Comparison of ENCODE assay signal across 8 cellular contexts in the genomic region with DNA sequence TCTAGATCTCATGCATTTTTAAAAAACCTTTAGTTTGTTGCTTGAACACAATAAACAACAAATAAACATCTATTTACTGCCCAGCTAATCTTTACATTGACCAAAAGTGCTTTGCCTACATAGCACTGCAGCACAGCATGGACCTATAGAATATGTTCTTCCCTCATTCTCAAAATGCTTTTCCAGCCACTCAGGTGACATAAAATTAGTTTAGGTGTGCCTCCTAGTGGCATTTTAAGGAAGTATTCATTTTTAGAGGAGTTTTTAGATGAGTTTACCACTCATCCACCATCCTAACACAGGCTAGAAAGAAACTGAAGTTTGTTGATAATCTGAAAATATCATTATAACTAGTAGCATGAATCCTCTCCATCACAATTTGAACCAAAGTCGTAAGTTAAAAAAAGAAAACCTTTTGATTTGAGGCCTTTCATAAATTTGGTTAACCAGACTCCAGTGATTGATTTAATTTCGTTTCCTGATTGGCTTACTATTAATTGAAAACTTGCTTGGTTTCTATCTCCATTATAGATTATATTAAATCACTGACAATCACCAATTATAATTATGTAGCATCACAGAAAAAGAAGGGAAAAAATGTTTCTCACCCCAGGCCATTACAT. TPM values are rescaled to one million over a fixed set of nuclear protein-coding genes. Genes with fewer than 3 reads are reported as not detected.
DNase-seq lines count a peak whose midpoint lies in the region; ATAC-seq, FAIRE-seq and TF ChIP-seq lines count a peak whose summit lies in the region.

No MANE protein-coding gene starts in this region.

- H3K4me3 ChIP-seq in bronchial epithelial cell (ENCODE audit: low read depth, low read length) (no peak overlapping the region), osteoblast (ENCODE audit: insufficient read depth, low read length) (no peak overlapping the region)
- no peak overlapping the region for H3K4me3 ChIP-seq in effector memory CD4-positive, alpha-beta T cell (ENCODE audit: insufficient read depth, low read depth, low read length, poor library complexity, severe bottlenecking)

- H3K4me3 Mint-ChIP-seq in natural killer cell: no peak overlapping the region
- no peak overlapping the region for H3K4me3 Mint-ChIP-seq in natural killer cell treated with Interleukin-12 subunit alpha and Interleukin-12 subunit beta and Interleukin-15 and Interleukin-18, amount 100 ng/mL, for 72 hours
- H3K4me3 Mint-ChIP-seq in activated naive CD4-positive, alpha-beta T cell treated with anti-CD3 and anti-CD28 coated beads, Interleukin-2, amount 10 ng/mL, durations not matched to agents 7 days and 5 days: no peak overlapping the region

- TF ChIP-seq CTCF in natural killer cell (IDR thresholded peaks at IDR 0.05) (peak; percentile 74), bronchial epithelial cell (IDR thresholded peaks at IDR 0.05; ENCODE audit: insufficient read depth, low read length, severe bottlenecking) (peak; percentile 39), osteoblast (IDR thresholded peaks at IDR 0.05; ENCODE audit: extremely low read depth, low read depth, low read length) (peak; percentile 54)

- H3K4me1 ChIP-seq in osteoblast (ENCODE audit: insufficient read depth, low read length): no peaks in the 10 kb centered on the region
- no peaks in the 10 kb centered on the region for H3K4me1 ChIP-seq in effector memory CD4-positive, alpha-beta T cell (ENCODE audit: control insufficient read depth, insufficient read depth, low read length, poor library complexity, severe bottlenecking)

- CTCF ChIA-PET in activated naive CD4-positive, alpha-beta T cell treated with anti-CD3 and anti-CD28 coated beads, Interleukin-2, amount 10 ng/mL, durations not matched to agents 7 days and 5 days (lab: Charles Lee): interaction anchor here (0.6 to 4.4 kb wide), 16 partner anchors 9 to 669 kb away, joined by 3 to 52 read pairs (median 4); a partner anchor contains a TSS

- H3K27ac ChIP-seq in osteoblast (ENCODE audit: low read depth, low read length): no peak overlapping the region
- H3K27ac ChIP-seq in effector memory CD4-positive, alpha-beta T cell (ENCODE audit: insufficient read depth, low read length, poor library complexity, severe bottlenecking): no peak overlapping the region

- peak; percentile 44 to 66 (median 59) for ATAC-seq in natural killer cell
- no peak for ATAC-seq in natural killer cell treated with Interleukin-12 subunit alpha and Interleukin-12 subunit beta and Interleukin-15 and Interleukin-18, amount 100 ng/mL, for 72 hours

- no peak overlapping the region for H3K27ac Mint-ChIP-seq in natural killer cell
- H3K27ac Mint-ChIP-seq in natural killer cell treated with Interleukin-12 subunit alpha and Interleukin-12 subunit beta and Interleukin-15 and Interleukin-18, amount 100 ng/mL, for 72 hours: peak overlapping the region in 1 of 2 donors; percentile 34
- no peak overlapping the region for H3K27ac Mint-ChIP-seq in activated naive CD4-positive, alpha-beta T cell treated with anti-CD3 and anti-CD28 coated beads, Interleukin-2, amount 10 ng/mL, durations not matched to agents 7 days and 5 days

- H2AFZ ChIP-seq in osteoblast (ENCODE audit: low read length): no peak overlapping the region

- H3K9me3 ChIP-seq in osteoblast (ENCODE audit: low read depth, low read length): no peaks in the 10 kb centered on the region
- H3K9me3 ChIP-seq in effector memory CD4-positive, alpha-beta T cell (ENCODE audit: control insufficient read depth, low read length): no peaks in the 10 kb centered on the region

- DNase-seq in natural killer cell: no peak
- DNase-seq in natural killer cell treated with Interleukin-12 subunit alpha and Interleukin-12 subunit beta and Interleukin-15 and Interleukin-18, amount 100 ng/mL, for 72 hours (ENCODE audit: low spot score): no peak
- DNase-seq in NCI-H2196 (lab: John Stamatoyannopoulos, UW; ENCODE audit: unreplicated experiment): peak; percentile 61
- DNase-seq in bronchial epithelial cell (ENCODE audit: low read depth): peak; percentile 55
- peak; percentile 84 for DNase-seq in osteoblast (ENCODE audit: insufficient read length, low spot score, missing footprints)
- DNase-seq in effector memory CD4-positive, alpha-beta T cell: no peak
- no peak for DNase-seq in activated naive CD4-positive, alpha-beta T cell treated with anti-CD3 and anti-CD28 coated beads, Interleukin-2, amount 10 ng/mL, durations not matched to agents 7 days and 5 days
- DNase-seq in posterior vena cava (ENCODE audit: low spot score): no peak

- no peaks in the 10 kb centered on the region for H3K27me3 Mint-ChIP-seq in natural killer cell (ENCODE audit: low read depth in 2 of 2)
- no peaks in the 10 kb centered on the region for H3K27me3 Mint-ChIP-seq in natural killer cell treated with Interleukin-12 subunit alpha and Interleukin-12 subunit beta and Interleukin-15 and Interleukin-18, amount 100 ng/mL, for 72 hours
- H3K27me3 Mint-ChIP-seq in activated naive CD4-positive, alpha-beta T cell treated with anti-CD3 and anti-CD28 coated beads, Interleukin-2, amount 10 ng/mL, durations not matched to agents 7 days and 5 days: no peaks in the 10 kb centered on the region

- no peaks in the 10 kb centered on the region for H3K36me3 Mint-ChIP-seq in natural killer cell
- H3K36me3 Mint-ChIP-seq in natural killer cell treated with Interleukin-12 subunit alpha and Interleukin-12 subunit beta and Interleukin-15 and Interleukin-18, amount 100 ng/mL, for 72 hours: peaks cover 2% of the 10 kb centered on the region
- peaks cover 4% of the 10 kb centered on the region for H3K36me3 Mint-ChIP-seq in activated naive CD4-positive, alpha-beta T cell treated with anti-CD3 and anti-CD28 coated beads, Interleukin-2, amount 10 ng/mL, durations not matched to agents 7 days and 5 days

- no peaks in the 10 kb centered on the region for H4K20me1 ChIP-seq in osteoblast (ENCODE audit: insufficient read depth, low read length)

- intact Hi-C loops in natural killer cell (cut with micrococcal nuclease): loop anchor here (1.0 to 2.0 kb wide), 2 partner anchors 239 to 666 kb away; no protein-coding TSS in a partner anchor
- intact Hi-C loops in posterior vena cava (cut with DNase I): no loop called here

- H3K27me3 ChIP-seq in bronchial epithelial cell (ENCODE audit: control insufficient read depth, insufficient read depth, low read length) (no peaks in the 10 kb centered on the region), osteoblast (ENCODE audit: insufficient read depth, low read length) (no peaks in the 10 kb centered on the region)
- no peaks in the 10 kb centered on the region for H3K27me3 ChIP-seq in effector memory CD4-positive, alpha-beta T cell (replicated peaks; ENCODE audit: control insufficient read depth, insufficient read depth, low read length, poor library complexity, severe bottlenecking)

- H3K9me3 Mint-ChIP-seq in natural killer cell: no peaks in the 10 kb centered on the region
- H3K9me3 Mint-ChIP-seq in natural killer cell treated with Interleukin-12 subunit alpha and Interleukin-12 subunit beta and Interleukin-15 and Interleukin-18, amount 100 ng/mL, for 72 hours: no peaks in the 10 kb centered on the region
- no peaks in the 10 kb centered on the region for H3K9me3 Mint-ChIP-seq in activated naive CD4-positive, alpha-beta T cell treated with anti-CD3 and anti-CD28 coated beads, Interleukin-2, amount 10 ng/mL, durations not matched to agents 7 days and 5 days

- peaks cover 7 to 14% of the 10 kb centered on the region in 2 donors for H3K4me1 Mint-ChIP-seq in natural killer cell
- peaks cover 12 to 43% of the 10 kb centered on the region in 2 donors for H3K4me1 Mint-ChIP-seq in natural killer cell treated with Interleukin-12 subunit alpha and Interleukin-12 subunit beta and Interleukin-15 and Interleukin-18, amount 100 ng/mL, for 72 hours (ENCODE audit: low read depth in 2 of 2)
- H3K4me1 Mint-ChIP-seq in activated naive CD4-positive, alpha-beta T cell treated with anti-CD3 and anti-CD28 coated beads, Interleukin-2, amount 10 ng/mL, durations not matched to agents 7 days and 5 days: no peaks in the 10 kb centered on the region

- no peak for FAIRE-seq in bronchial epithelial cell (lab: Jason Lieb, UNC)

- no peaks in the 10 kb centered on the region for H3K79me2 ChIP-seq in osteoblast (ENCODE audit: insufficient read depth, low read length)

- no peaks in the 10 kb centered on the region for H3K36me3 ChIP-seq in bronchial epithelial cell (ENCODE audit: control insufficient read depth, insufficient read depth, low read length)
- H3K36me3 ChIP-seq in osteoblast (ENCODE audit: insufficient read depth, low read length): peaks cover 4% of the 10 kb centered on the region
- H3K36me3 ChIP-seq in effector memory CD4-positive, alpha-beta T cell (ENCODE audit: control insufficient read depth, insufficient read depth, low read length): no peaks in the 10 kb centered on the region

- H3K4me2 ChIP-seq in osteoblast (ENCODE audit: insufficient read depth, low read length): no peak overlapping the region

RNA-seq across cellular contexts. Expression of a gene that starts 12.6 kb away (rescaled TPM):
- total RNA-seq in natural killer cell (10 to 100 TPM; 14.7 to 17.8 (median 17.3) TPM), bronchial epithelial cell (22.9 and 28.3 TPM in 2 replicates), osteoblast (15.6 and 18.3 TPM in 2 replicates), posterior vena cava (10 to 100 TPM; 19.8 to 27.6 TPM)
- total RNA-seq in natural killer cell treated with Interleukin-12 subunit alpha and Interleukin-12 subunit beta and Interleukin-15 and Interleukin-18, amount 100 ng/mL, for 72 hours: 10 to 100 TPM; 30.7 to 47.4 TPM

RNA-seq across cellular contexts. Expression of a gene that starts 25.2 kb away (rescaled TPM):
- total RNA-seq in natural killer cell (1 to 10 TPM; 4.9 to 7.2 (median 6.0) TPM), bronchial epithelial cell (5.3 and 5.8 TPM in 2 replicates), osteoblast (0.72 and 1.5 TPM in 2 replicates), posterior vena cava (1 to 10 TPM; 3.1 to 3.5 TPM)
- total RNA-seq in natural killer cell treated with Interleukin-12 subunit alpha and Interleukin-12 subunit beta and Interleukin-15 and Interleukin-18, amount 100 ng/mL, for 72 hours: 100 to 1,000 TPM in 1 of 2 donors, 10 to 100 TPM in 1; 97.1 to 242 TPM

Comparison
In these comparisons a context has a peak if more than half of its experiments do, and no peak if none do; other contexts are left out.
1. ATAC-seq: peak in natural killer cell (3 of 3); none in natural killer cell treated with Interleukin-12 subunit alpha and Interleukin-12 subunit beta and Interleukin-15 and Interleukin-18, amount 100 ng/mL, for 72 hours (0 of 2).
2. RNA of a gene that starts 25.2 kb away (total RNA-seq): 97.1 to 242 TPM in natural killer cell treated with Interleukin-12 subunit alpha and Interleukin-12 subunit beta and Interleukin-15 and Interleukin-18, amount 100 ng/mL, for 72 hours; 4.9 to 7.2 TPM in natural killer cell, 5.3 to 5.8 TPM in bronchial epithelial cell, 3.1 to 3.5 TPM in posterior vena cava and 0.72 to 1.5 TPM in osteoblast; every median in the first group is over 10 times any median in the second.
3. DNase-seq: peak in NCI-H2196 (single experiment), bronchial epithelial cell (single experiment) and osteoblast (single experiment); none in natural killer cell (single experiment), natural killer cell treated with Interleukin-12 subunit alpha and Interleukin-12 subunit beta and Interleukin-15 and Interleukin-18, amount 100 ng/mL, for 72 hours (single experiment), effector memory CD4-positive, alpha-beta T cell (0 of 3), activated naive CD4-positive, alpha-beta T cell treated with anti-CD3 and anti-CD28 coated beads, Interleukin-2, amount 10 ng/mL, durations not matched to agents 7 days and 5 days (single experiment) and posterior vena cava (single experiment).
4. Peak in every context shown above with its lines, with median percentiles within 50 percentile points of each other: CTCF ChIP-seq.